Comparison of ENCODE assay signal across 1 cellular context in the genomic region with DNA sequence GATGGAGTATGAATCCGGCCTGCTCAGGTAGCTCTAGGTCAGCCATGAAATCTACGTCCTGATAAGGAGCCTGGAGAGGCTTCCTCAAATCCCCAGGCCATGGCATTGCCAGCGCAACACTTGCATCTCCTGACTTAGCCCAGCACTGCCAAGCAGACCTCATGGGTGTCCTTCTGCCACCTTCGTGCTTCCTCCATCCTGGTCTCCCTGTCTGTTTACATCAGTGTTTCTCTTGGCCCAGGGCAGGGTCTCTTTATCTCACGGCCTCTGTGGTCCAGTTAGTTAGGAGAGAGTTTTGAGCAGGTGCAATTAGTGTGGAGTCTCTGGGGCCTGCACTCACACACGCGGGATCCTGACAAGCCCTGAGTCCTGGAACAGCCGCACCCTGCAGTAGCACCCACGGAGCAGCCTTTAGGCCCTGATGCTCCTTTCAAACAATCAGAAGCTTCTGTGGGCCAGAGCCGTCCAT.
TF ChIP-seq lines count a peak whose summit lies in the region.

No MANE protein-coding gene starts in this region.

TF ChIP-seq in HepG2, 621 proteins besides CTCF, POLR2A, EP300 and RAD21 (continued from another document):
- TF ChIP-seq, protein P1, sequence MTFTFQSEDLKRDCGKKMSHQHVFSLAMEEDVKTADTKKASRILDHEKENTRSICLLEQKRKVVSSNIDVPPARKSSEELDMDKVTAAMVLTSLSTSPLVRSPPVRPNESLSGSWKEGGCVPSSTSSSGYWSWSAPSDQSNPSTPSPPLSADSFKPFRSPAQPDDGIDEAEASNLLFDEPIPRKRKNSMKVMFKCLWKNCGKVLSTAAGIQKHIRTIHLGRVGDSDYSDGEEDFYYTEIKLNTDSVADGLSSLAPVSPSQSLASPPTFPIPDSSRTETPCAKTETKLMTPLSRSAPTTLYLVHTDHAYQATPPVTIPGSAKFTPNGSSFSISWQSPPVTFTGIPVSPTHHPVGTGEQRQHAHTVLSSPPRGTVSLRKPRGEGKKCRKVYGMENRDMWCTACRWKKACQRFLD (CRISPR knock-in tag; IDR thresholded peaks at IDR 0.05; ENCODE audit: borderline replicate concordance): no peak
- peak; percentile 24 for TF ChIP-seq TEAD3 (CRISPR knock-in tag; optimal IDR thresholded peaks at IDR 0.05; ENCODE audit: borderline replicate concordance)
- no peak for TF ChIP-seq MAF1 (CRISPR knock-in tag; IDR thresholded peaks at IDR 0.05; ENCODE audit: borderline replicate concordance)
- TF ChIP-seq, protein P2, sequence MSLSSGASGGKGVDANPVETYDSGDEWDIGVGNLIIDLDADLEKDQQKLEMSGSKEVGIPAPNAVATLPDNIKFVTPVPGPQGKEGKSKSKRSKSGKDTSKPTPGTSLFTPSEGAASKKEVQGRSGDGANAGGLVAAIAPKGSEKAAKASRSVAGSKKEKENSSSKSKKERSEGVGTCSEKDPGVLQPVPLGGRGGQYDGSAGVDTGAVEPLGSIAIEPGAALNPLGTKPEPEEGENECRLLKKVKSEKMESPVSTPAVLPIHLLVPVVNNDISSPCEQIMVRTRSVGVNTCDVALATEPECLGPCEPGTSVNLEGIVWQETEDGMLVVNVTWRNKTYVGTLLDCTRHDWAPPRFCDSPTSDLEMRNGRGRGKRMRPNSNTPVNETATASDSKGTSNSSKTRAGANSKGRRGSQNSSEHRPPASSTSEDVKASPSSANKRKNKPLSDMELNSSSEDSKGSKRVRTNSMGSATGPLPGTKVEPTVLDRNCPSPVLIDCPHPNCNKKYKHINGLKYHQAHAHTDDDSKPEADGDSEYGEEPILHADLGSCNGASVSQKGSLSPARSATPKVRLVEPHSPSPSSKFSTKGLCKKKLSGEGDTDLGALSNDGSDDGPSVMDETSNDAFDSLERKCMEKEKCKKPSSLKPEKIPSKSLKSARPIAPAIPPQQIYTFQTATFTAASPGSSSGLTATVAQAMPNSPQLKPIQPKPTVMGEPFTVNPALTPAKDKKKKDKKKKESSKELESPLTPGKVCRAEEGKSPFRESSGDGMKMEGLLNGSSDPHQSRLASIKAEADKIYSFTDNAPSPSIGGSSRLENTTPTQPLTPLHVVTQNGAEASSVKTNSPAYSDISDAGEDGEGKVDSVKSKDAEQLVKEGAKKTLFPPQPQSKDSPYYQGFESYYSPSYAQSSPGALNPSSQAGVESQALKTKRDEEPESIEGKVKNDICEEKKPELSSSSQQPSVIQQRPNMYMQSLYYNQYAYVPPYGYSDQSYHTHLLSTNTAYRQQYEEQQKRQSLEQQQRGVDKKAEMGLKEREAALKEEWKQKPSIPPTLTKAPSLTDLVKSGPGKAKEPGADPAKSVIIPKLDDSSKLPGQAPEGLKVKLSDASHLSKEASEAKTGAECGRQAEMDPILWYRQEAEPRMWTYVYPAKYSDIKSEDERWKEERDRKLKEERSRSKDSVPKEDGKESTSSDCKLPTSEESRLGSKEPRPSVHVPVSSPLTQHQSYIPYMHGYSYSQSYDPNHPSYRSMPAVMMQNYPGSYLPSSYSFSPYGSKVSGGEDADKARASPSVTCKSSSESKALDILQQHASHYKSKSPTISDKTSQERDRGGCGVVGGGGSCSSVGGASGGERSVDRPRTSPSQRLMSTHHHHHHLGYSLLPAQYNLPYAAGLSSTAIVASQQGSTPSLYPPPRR (CRISPR knock-in tag; IDR thresholded peaks at IDR 0.05; ENCODE audit: borderline replicate concordance): 0 out of 2 replicates have a peak, but pooled peaks have one; percentile 50
- TF ChIP-seq ZFYVE20 (CRISPR knock-in tag; IDR thresholded peaks at IDR 0.05; ENCODE audit: borderline replicate concordance, low read depth): no peak
- 0 out of 2 replicates have a peak, but pooled peaks have one; percentile 28 for TF ChIP-seq ZMYM4 (CRISPR knock-in tag; IDR thresholded peaks at IDR 0.05)
- no peak; the same call in 1 of the 2 replicates for TF ChIP-seq TMF1 (CRISPR knock-in tag; IDR thresholded peaks at IDR 0.05; ENCODE audit: low read depth)
- TF ChIP-seq TFDP1 (CRISPR knock-in tag; IDR thresholded peaks at IDR 0.05; ENCODE audit: borderline replicate concordance): no peak
- no peak for TF ChIP-seq SIN3A (IDR thresholded peaks at IDR 0.05; ENCODE audit: borderline replicate concordance, low read depth, low read length)
- no peak for TF ChIP-seq GTF2F1 (IDR thresholded peaks at IDR 0.05; ENCODE audit: low read length)
- TF ChIP-seq ATF7 (IDR thresholded peaks at IDR 0.05): no peak
- TF ChIP-seq ATF7 (CRISPR knock-in tag; IDR thresholded peaks at IDR 0.05): 0 out of 2 replicates have a peak, but pooled peaks have one; percentile 22
- TF ChIP-seq ZNF577 (CRISPR knock-in tag; IDR thresholded peaks at IDR 0.05; ENCODE audit: borderline replicate concordance, low read depth): no peak
- TF ChIP-seq, protein P3, sequence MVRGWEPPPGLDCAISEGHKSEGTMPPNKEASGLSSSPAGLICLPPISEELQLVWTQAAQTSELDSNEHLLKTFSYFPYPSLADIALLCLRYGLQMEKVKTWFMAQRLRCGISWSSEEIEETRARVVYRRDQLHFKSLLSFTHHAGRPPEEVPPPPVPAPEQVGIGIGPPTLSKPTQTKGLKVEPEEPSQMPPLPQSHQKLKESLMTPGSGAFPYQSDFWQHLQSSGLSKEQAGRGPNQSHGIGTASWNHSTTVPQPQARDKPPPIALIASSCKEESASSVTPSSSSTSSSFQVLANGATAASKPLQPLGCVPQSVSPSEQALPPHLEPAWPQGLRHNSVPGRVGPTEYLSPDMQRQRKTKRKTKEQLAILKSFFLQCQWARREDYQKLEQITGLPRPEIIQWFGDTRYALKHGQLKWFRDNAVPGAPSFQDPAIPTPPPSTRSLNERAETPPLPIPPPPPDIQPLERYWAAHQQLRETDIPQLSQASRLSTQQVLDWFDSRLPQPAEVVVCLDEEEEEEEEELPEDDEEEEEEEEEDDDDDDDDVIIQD (CRISPR knock-in tag; IDR thresholded peaks at IDR 0.05; ENCODE audit: low read depth): no peak
- TF ChIP-seq ZNF556 (CRISPR knock-in tag; IDR thresholded peaks at IDR 0.05; ENCODE audit: borderline replicate concordance): 0 out of 2 replicates have a peak, but pooled peaks have one; percentile 58
- TF ChIP-seq ELF3 (CRISPR knock-in tag; IDR thresholded peaks at IDR 0.05): no peak
- no peak for TF ChIP-seq ZNF652 (CRISPR knock-in tag; IDR thresholded peaks at IDR 0.05; ENCODE audit: borderline replicate concordance, low read depth)
- peak; percentile 17; the same call in 1 of the 2 replicates for TF ChIP-seq ZNF501 (CRISPR knock-in tag; IDR thresholded peaks at IDR 0.05)
- TF ChIP-seq CBX5 (CRISPR knock-in tag; IDR thresholded peaks at IDR 0.05; ENCODE audit: borderline replicate concordance): no peak
- no peak for TF ChIP-seq ONECUT2 (CRISPR knock-in tag; IDR thresholded peaks at IDR 0.05)
- no peak for TF ChIP-seq SP2 (CRISPR knock-in tag; IDR thresholded peaks at IDR 0.05)
- TF ChIP-seq ZNF496 (CRISPR knock-in tag; IDR thresholded peaks at IDR 0.05; ENCODE audit: insufficient replicate concordance): no peak
- TF ChIP-seq PBX2 (CRISPR knock-in tag; IDR thresholded peaks at IDR 0.05): no peak
- TF ChIP-seq KMT2B (CRISPR knock-in tag; IDR thresholded peaks at IDR 0.05): no peak
- no peak for TF ChIP-seq NCOA2 (CRISPR knock-in tag; IDR thresholded peaks at IDR 0.05)
- no peak for TF ChIP-seq ZNF777 (CRISPR knock-in tag; IDR thresholded peaks at IDR 0.05)
- TF ChIP-seq ZNF10 (CRISPR knock-in tag; IDR thresholded peaks at IDR 0.05; ENCODE audit: borderline replicate concordance, low read depth): 0 out of 2 replicates have a peak, but pooled peaks have one; percentile 36
- no peak for TF ChIP-seq CREB3 (CRISPR knock-in tag; IDR thresholded peaks at IDR 0.05)
- TF ChIP-seq, protein P4, sequence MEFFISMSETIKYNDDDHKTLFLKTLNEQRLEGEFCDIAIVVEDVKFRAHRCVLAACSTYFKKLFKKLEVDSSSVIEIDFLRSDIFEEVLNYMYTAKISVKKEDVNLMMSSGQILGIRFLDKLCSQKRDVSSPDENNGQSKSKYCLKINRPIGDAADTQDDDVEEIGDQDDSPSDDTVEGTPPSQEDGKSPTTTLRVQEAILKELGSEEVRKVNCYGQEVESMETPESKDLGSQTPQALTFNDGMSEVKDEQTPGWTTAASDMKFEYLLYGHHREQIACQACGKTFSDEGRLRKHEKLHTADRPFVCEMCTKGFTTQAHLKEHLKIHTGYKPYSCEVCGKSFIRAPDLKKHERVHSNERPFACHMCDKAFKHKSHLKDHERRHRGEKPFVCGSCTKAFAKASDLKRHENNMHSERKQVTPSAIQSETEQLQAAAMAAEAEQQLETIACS (CRISPR knock-in tag; IDR thresholded peaks at IDR 0.05): no peak
- no peak for TF ChIP-seq ZSCAN29 (CRISPR knock-in tag; conservative IDR thresholded peaks at IDR 0.05)
- TF ChIP-seq PBX3 (CRISPR knock-in tag; IDR thresholded peaks at IDR 0.05; ENCODE audit: borderline replicate concordance): no peak
- TF ChIP-seq KLF11 (CRISPR knock-in tag; IDR thresholded peaks at IDR 0.05): no peak
- 0 out of 2 replicates have a peak, but pooled peaks have one; percentile 33 for TF ChIP-seq TP53 (CRISPR knock-in tag; conservative IDR thresholded peaks at IDR 0.05)
- 0 out of 2 replicates have a peak, but pooled peaks have one; percentile 38 for TF ChIP-seq ZNF232 (CRISPR knock-in tag; IDR thresholded peaks at IDR 0.05; ENCODE audit: borderline replicate concordance)
- TF ChIP-seq LRRFIP1 (CRISPR knock-in tag; conservative IDR thresholded peaks at IDR 0.05): no peak
- TF ChIP-seq HNRNPK (IDR thresholded peaks at IDR 0.05; ENCODE audit: low read depth, low read length, poor library complexity, severe bottlenecking): no peak
- TF ChIP-seq ZBTB46 (CRISPR knock-in tag; IDR thresholded peaks at IDR 0.05; ENCODE audit: borderline replicate concordance): no peak
- no peak for TF ChIP-seq SIN3B (IDR thresholded peaks at IDR 0.05; ENCODE audit: low read length)
- 0 out of 2 replicates have a peak, but pooled peaks have one; percentile 55 for TF ChIP-seq ZNF543 (CRISPR knock-in tag; IDR thresholded peaks at IDR 0.05)
- TF ChIP-seq MIER3 (CRISPR knock-in tag; IDR thresholded peaks at IDR 0.05; ENCODE audit: borderline replicate concordance): no peak
- TF ChIP-seq ZBTB1 (CRISPR knock-in tag; IDR thresholded peaks at IDR 0.05; ENCODE audit: borderline replicate concordance): no peak
- TF ChIP-seq ZNF557 (CRISPR knock-in tag; IDR thresholded peaks at IDR 0.05): no peak
TF ChIP-seq in HepG2: peak in this region for 40.
